In the genomic region with DNA sequence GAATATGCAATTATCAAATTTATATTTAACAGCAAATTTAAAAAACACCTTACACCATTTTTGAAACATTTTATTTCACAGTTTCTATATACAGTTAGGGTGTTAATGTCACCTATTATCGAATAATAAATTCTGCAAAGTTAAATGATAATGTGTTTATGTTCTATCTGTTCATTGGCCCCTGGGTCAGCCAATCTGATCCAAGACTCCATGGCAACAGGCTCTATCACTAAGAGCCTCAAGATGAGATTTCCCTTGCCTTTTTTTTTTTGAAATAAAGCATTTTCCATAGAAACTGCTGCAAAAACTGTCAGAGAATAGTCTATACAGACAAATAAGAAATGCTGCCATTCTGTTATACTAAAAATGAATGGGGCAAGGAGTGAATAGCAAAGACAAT, we compare ENCODE assay signal across 20 cellular contexts.
A peak's percentile ranks its signal among the peaks of the same experiment; 100 is the strongest.
DNase-seq lines count a peak whose midpoint lies in the region; ATAC-seq and TF ChIP-seq lines count a peak whose summit lies in the region.
"Had no signal": no experiment of that assay in that cellular context is flagged by ENCODE, and none has a peak within 500 bp of the region (broad histone marks: within the 10 kb centered on the region; RNA-seq: fewer than 3 reads in every experiment).

No MANE protein-coding gene starts in this region.

- H3K36me3 ChIP-seq in neural cell (ENCODE audit: insufficient read depth, low read length): no peaks in the 10 kb centered on the region

- H3F3A ChIP-seq in neural cell (ENCODE audit: insufficient read depth, low read length, poor library complexity, severe bottlenecking): no peaks in the 10 kb centered on the region

- H3K27ac ChIP-seq in neural cell (ENCODE audit: low read length): peak overlapping the region; percentile 46
- H3K27ac ChIP-seq: 22Rv1; A549; BLaER1 treated with 17β-estradiol and CSF1 and Interleukin-3, amounts not matched to agents 10 nM and 100 nM; C4-2B had no signal

- H3K79me2 ChIP-seq in neural cell (replicated peaks; ENCODE audit: insufficient read depth, low read length): no peaks in the 10 kb centered on the region

- peak; percentile 6 for DNase-seq in DMS 273 (lab: John Stamatoyannopoulos, UW; ENCODE audit: unreplicated experiment)
- no peak for DNase-seq in DMS 273 treated with DMSO at 0.1 percent for 48 hours (lab: John Stamatoyannopoulos, UW)
- peak; percentile 21 for DNase-seq in SK-MEL-5 (ENCODE audit: low read depth, low spot score)
- DNase-seq: AML-193; CD4-positive, alpha-beta T cell; CD8-positive, alpha-beta memory T cell; COR-L47; DMS153; DMS53; DMS79; DND-41; EL; GDM1 had no signal

- no peaks in the 10 kb centered on the region for H3K9me2 ChIP-seq in neural cell (ENCODE audit: insufficient read depth, low read length)

- no peak overlapping the region for H3K4me2 ChIP-seq in neural cell (ENCODE audit: low read length)
- H3K4me2 ChIP-seq: A549 had no signal

- H3K9ac ChIP-seq in neural cell (ENCODE audit: low read length): peak overlapping the region; percentile 24
- H3K9ac ChIP-seq: BLaER1 treated with 17β-estradiol and CSF1 and Interleukin-3, amounts not matched to agents 10 nM and 100 nM had no signal

- ATAC-seq in HG03439 (IDR thresholded peaks at IDR 0.05; ENCODE audit: unreplicated experiment): no peak
- ATAC-seq: A549, GM12878 had no signal

- no peak for TF ChIP-seq EP300 in neural cell (conservative IDR thresholded peaks at IDR 0.05; ENCODE audit: poor library complexity, severe bottlenecking)

- no peak overlapping the region for H2AFZ ChIP-seq in neural cell (ENCODE audit: low read depth, low read length)

- H3K4me3 ChIP-seq in neural cell (ENCODE audit: low read length): peak overlapping the region; percentile 24
- H3K4me3 ChIP-seq: A549; BLaER1 treated with 17β-estradiol and CSF1 and Interleukin-3, amounts not matched to agents 10 nM and 100 nM; GM12878 had no signal

- no peaks in the 10 kb centered on the region for H3K27me3 ChIP-seq in neural cell (ENCODE audit: insufficient read depth, low read depth, low read length)
- H3K27me3 ChIP-seq: BLaER1 treated with 17β-estradiol and CSF1 and Interleukin-3, amounts not matched to agents 10 nM and 100 nM had no signal

- H3K9me3 ChIP-seq in neural cell (ENCODE audit: low read length): no peaks in the 10 kb centered on the region
- H3K9me3 ChIP-seq: A549 had no signal

- no peak for TF ChIP-seq CTCF in neural cell (IDR thresholded peaks at IDR 0.05; ENCODE audit: poor library complexity, severe bottlenecking)

- no peaks in the 10 kb centered on the region for H4K20me1 ChIP-seq in neural cell (ENCODE audit: insufficient read depth)

- in situ Hi-C loops in SK-MEL-5 (cut with HindIII; ENCODE audit: low pct_unique_long_range_greater_than_20kb, low sequenced_read_pairs): no loop called here

- TF ChIP-seq RAD21 in neural cell (conservative IDR thresholded peaks at IDR 0.05): no peak

TF ChIP-seq in neural cell, 6 proteins besides CTCF, POLR2A, EP300 and RAD21:
- TF ChIP-seq SMC3 (conservative IDR thresholded peaks at IDR 0.05; ENCODE audit: poor library complexity): no peak
- TF ChIP-seq, protein P1, sequence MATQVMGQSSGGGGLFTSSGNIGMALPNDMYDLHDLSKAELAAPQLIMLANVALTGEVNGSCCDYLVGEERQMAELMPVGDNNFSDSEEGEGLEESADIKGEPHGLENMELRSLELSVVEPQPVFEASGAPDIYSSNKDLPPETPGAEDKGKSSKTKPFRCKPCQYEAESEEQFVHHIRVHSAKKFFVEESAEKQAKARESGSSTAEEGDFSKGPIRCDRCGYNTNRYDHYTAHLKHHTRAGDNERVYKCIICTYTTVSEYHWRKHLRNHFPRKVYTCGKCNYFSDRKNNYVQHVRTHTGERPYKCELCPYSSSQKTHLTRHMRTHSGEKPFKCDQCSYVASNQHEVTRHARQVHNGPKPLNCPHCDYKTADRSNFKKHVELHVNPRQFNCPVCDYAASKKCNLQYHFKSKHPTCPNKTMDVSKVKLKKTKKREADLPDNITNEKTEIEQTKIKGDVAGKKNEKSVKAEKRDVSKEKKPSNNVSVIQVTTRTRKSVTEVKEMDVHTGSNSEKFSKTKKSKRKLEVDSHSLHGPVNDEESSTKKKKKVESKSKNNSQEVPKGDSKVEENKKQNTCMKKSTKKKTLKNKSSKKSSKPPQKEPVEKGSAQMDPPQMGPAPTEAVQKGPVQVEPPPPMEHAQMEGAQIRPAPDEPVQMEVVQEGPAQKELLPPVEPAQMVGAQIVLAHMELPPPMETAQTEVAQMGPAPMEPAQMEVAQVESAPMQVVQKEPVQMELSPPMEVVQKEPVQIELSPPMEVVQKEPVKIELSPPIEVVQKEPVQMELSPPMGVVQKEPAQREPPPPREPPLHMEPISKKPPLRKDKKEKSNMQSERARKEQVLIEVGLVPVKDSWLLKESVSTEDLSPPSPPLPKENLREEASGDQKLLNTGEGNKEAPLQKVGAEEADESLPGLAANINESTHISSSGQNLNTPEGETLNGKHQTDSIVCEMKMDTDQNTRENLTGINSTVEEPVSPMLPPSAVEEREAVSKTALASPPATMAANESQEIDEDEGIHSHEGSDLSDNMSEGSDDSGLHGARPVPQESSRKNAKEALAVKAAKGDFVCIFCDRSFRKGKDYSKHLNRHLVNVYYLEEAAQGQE (IDR thresholded peaks at IDR 0.05; ENCODE audit: borderline replicate concordance): no peak
- no peak for TF ChIP-seq MXI1 (conservative IDR thresholded peaks at IDR 0.05; ENCODE audit: poor library complexity, severe bottlenecking)
- no peak for TF ChIP-seq EZH2 (IDR thresholded peaks at IDR 0.05; ENCODE audit: borderline replicate concordance, insufficient read depth, low read length, poor library complexity, severe bottlenecking)
- no peak for TF ChIP-seq TAF1 (IDR thresholded peaks at IDR 0.05; ENCODE audit: low read depth)
- TF ChIP-seq POLR2AphosphoS5 (IDR thresholded peaks at IDR 0.05): no peak
